In genomic region chr1:155017946-155018316, GRCh38 we compare ENCODE assay signal across 8 cellular contexts.
DNase-seq lines count a peak whose midpoint lies in the region; ATAC-seq and TF ChIP-seq lines count a peak whose summit lies in the region.

No MANE protein-coding gene starts in this region.

- H3K9me3 ChIP-seq in OCI-LY3 (ENCODE audit: insufficient read depth, low read length) = no peaks in the 10 kb centered on the region

- H3K4me2 ChIP-seq in OCI-LY3 (ENCODE audit: low read length) = peak overlapping the region; percentile 79

- H3K79me2 ChIP-seq in OCI-LY3 (ENCODE audit: low read length) = no peaks in the 10 kb centered on the region

- H3K27ac ChIP-seq in OCI-LY3 (ENCODE audit: low read length) = peak overlapping the region; percentile 75

- no peak for TF ChIP-seq CTCF in GM13976 (IDR thresholded peaks at IDR 0.05; ENCODE audit: borderline replicate concordance, control extremely low read depth, extremely low read depth, insufficient read depth, missing control alignments)
- no peak for TF ChIP-seq CTCF in OCI-LY3 (IDR thresholded peaks at IDR 0.05; ENCODE audit: low read depth, low read length)
- TF ChIP-seq CTCF in epithelial cell of esophagus (IDR thresholded peaks at IDR 0.05; ENCODE audit: insufficient read depth, low read depth, low read length, missing control alignments) = no peak
- no peak for TF ChIP-seq CTCF in retinal pigment epithelial cell (conservative IDR thresholded peaks at IDR 0.05; ENCODE audit: low read depth, low read length)

- H3K27me3 ChIP-seq in OCI-LY3 (ENCODE audit: low read depth, low read length) = no peaks in the 10 kb centered on the region

- H4K20me1 ChIP-seq in OCI-LY3 (ENCODE audit: insufficient read depth, low read length) = peaks cover 17% of the 10 kb centered on the region

- H3K9ac ChIP-seq in OCI-LY3 (ENCODE audit: low read length) = peak overlapping the region; percentile 77

- peaks cover 26% of the 10 kb centered on the region for H3K36me3 ChIP-seq in OCI-LY3 (replicated peaks; ENCODE audit: low read depth, low read length)

- DNase-seq in GM13976 (ENCODE audit: low spot score) (peak; percentile 66), epithelial cell of esophagus (ENCODE audit: low read depth) (no peak), retinal pigment epithelial cell (ENCODE audit: low read depth) (no peak), hypothalamus (lab: John Stamatoyannopoulos, UW) (no peak), NCI-H345 treated with DMSO at 0.1 percent for 48 hours (lab: John Stamatoyannopoulos, UW; ENCODE audit: unreplicated experiment) (no peak)
- DNase-seq in effector CD8-positive, alpha-beta T cell (lab: John Stamatoyannopoulos, UW) = no peak

- in situ Hi-C loops in GM13976 (cut with MboI; ENCODE audit: low sequenced_read_pairs, unreplicated experiment) = no loop called here

- H3K4me1 ChIP-seq in OCI-LY3 (ENCODE audit: low read length) = peaks cover 30% of the 10 kb centered on the region

- no peak overlapping the region for H2AFZ ChIP-seq in OCI-LY3 (ENCODE audit: low read depth, low read length)

- peak overlapping the region; percentile 74 for H3K4me3 ChIP-seq in OCI-LY3 (ENCODE audit: low read length)
- peak overlapping the region; percentile 11 for H3K4me3 ChIP-seq in epithelial cell of esophagus (ENCODE audit: low read length)
- peak overlapping the region; percentile 30 for H3K4me3 ChIP-seq in retinal pigment epithelial cell (ENCODE audit: low read length)

- no peak for ATAC-seq in GM21423 (IDR thresholded peaks at IDR 0.05; ENCODE audit: unreplicated experiment)

Comparison
In these comparisons a context has a peak if more than half of its experiments do, and no peak if none do; other contexts are left out.
1. H3K4me3 ChIP-seq: peak in every context shown above with its lines; median percentile 74 in OCI-LY3; 30 in retinal pigment epithelial cell; 11 in epithelial cell of esophagus.